In the genomic region with DNA sequence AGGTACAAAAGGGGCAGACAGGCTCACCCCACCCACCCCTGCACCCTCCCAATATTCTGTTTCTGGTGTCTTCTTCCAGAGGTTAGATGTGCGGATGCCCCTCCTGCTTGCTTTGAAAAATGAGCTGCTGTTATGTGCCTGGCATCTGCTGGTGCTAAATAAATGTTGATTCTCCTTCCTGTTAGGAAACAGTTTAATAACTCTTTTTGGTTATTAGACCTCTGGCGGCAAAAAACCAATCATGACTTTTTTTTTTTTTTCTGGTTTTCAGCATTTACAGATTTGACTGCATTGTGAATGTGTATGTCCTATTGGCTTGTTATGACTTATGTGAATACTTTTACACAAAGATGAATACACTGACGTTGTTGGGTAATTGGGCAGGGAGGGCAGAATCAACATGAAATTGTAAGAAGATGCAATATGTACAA, we compare ENCODE assay signal across 8 cellular contexts. TPM values are rescaled to one million over a fixed set of nuclear protein-coding genes. Genes with fewer than 3 reads are reported as not detected.
DNase-seq lines count a peak whose midpoint lies in the region; ATAC-seq, FAIRE-seq and TF ChIP-seq lines count a peak whose summit lies in the region.

No MANE protein-coding gene starts in this region.

- H3K9me2 ChIP-seq in GM23248 (ENCODE audit: insufficient read depth): no peaks in the 10 kb centered on the region

- FAIRE-seq in endothelial cell of umbilical vein (lab: Jason Lieb, UNC) (no peak), pancreas (lab: Jason Lieb, UNC) (no peak)

- H3K4me1 ChIP-seq in GM23248 (ENCODE audit: insufficient read depth) (peaks cover 22% of the 10 kb centered on the region), SJCRH30 (peaks cover 17% of the 10 kb centered on the region), endothelial cell of umbilical vein (ENCODE audit: control insufficient read depth, extremely low read depth, insufficient read depth, low read length) (peaks cover 25% of the 10 kb centered on the region), pancreas (peaks cover 0 to 11% (median 0%) of the 10 kb centered on the region in 3 donors)

- 7 to 9% methylated on average over 3 of the region's 3 CpGs for WGBS in GM23248 (ENCODE audit: low coverage in 1 of 2, low lambda C conversion rate in 2 of 2, missing lambda C conversion rate in 2 of 2), 2 experiments
- 47 to 55% methylated on average over 3 of the region's 3 CpGs for WGBS in pancreas, 2 donors

- ATAC-seq in pancreas (no peak), HG03039 (IDR thresholded peaks at IDR 0.05; ENCODE audit: unreplicated experiment) (no peak), HG03280 (IDR thresholded peaks at IDR 0.05; ENCODE audit: unreplicated experiment) (no peak)

- H3K27ac ChIP-seq in GM23248 (peak overlapping the region; percentile 65), SJCRH30 (no peak overlapping the region), endothelial cell of umbilical vein (ENCODE audit: insufficient read depth, low read depth, low read length) (peak overlapping the region; percentile 64), pancreas (peak overlapping the region in 2 of 4 donors; percentile 87 to 91)

- H3K9me3 ChIP-seq in GM23248 (ENCODE audit: low read depth) (no peaks in the 10 kb centered on the region), SJCRH30 (replicated peaks) (no peaks in the 10 kb centered on the region), endothelial cell of umbilical vein (replicated peaks; ENCODE audit: control insufficient read depth, insufficient read depth, low read length) (no peaks in the 10 kb centered on the region), pancreas (no peaks in the 10 kb centered on the region)

- H2AFZ ChIP-seq in GM23248 (peak overlapping the region; percentile 77), endothelial cell of umbilical vein (ENCODE audit: low read depth, low read length) (no peak overlapping the region)

- H3K4me3 ChIP-seq in GM23248 (peak overlapping the region; percentile 92), SJCRH30 (peak overlapping the region; percentile 82), endothelial cell of umbilical vein (replicated peaks in 1 of 3; ENCODE audit: insufficient read depth in 1 of 3, low read depth in 1 of 3, low read length in 3 of 3) (peak overlapping the region; percentile 60 to 98 (median 95)), pancreas (peak overlapping the region in 3 of 4 donors; percentile 65 to 89 (median 71))

- H3K36me3 ChIP-seq in GM23248 (ENCODE audit: low read depth): no peaks in the 10 kb centered on the region
- no peaks in the 10 kb centered on the region for H3K36me3 ChIP-seq in SJCRH30
- no peaks in the 10 kb centered on the region for H3K36me3 ChIP-seq in endothelial cell of umbilical vein (ENCODE audit: control insufficient read depth in 2 of 2, extremely low read depth in 1 of 2, insufficient read depth in 2 of 2, low read length in 2 of 2)
- H3K36me3 ChIP-seq in pancreas: no peaks in the 10 kb centered on the region

- POLR2A ChIA-PET in endothelial cell of umbilical vein (lab: Charles Lee): no interaction called here

- H3K9ac ChIP-seq in GM23248 (peak overlapping the region; percentile 83), endothelial cell of umbilical vein (replicated peaks; ENCODE audit: extremely low read depth, insufficient read depth, low read length) (peak overlapping the region; percentile 90)

- H3F3A ChIP-seq in GM23248 (ENCODE audit: insufficient read depth): peaks cover 35% of the 10 kb centered on the region

- in situ Hi-C loops in GM23248 (cut with MboI): no loop called here

- H3K9me1 ChIP-seq in endothelial cell of umbilical vein (replicated peaks; ENCODE audit: control insufficient read depth, extremely low read depth, insufficient read depth, low read length): no peaks in the 10 kb centered on the region

- peak overlapping the region; percentile 78 for H3K4me2 ChIP-seq in GM23248 (ENCODE audit: unreplicated experiment)
- peak overlapping the region; percentile 95 for H3K4me2 ChIP-seq in endothelial cell of umbilical vein (ENCODE audit: insufficient read depth, low read length)

- H3K27me3 ChIP-seq in GM23248 (replicated peaks; ENCODE audit: insufficient read depth) (no peaks in the 10 kb centered on the region), SJCRH30 (no peaks in the 10 kb centered on the region), endothelial cell of umbilical vein (ENCODE audit: control insufficient read depth in 2 of 2, insufficient read depth in 2 of 2, low read length in 2 of 2) (no peaks in the 10 kb centered on the region), pancreas (no peaks in the 10 kb centered on the region)

- TF ChIP-seq POLR2A in endothelial cell of umbilical vein (IDR thresholded peaks at IDR 0.05; ENCODE audit: low read depth, low read length): no peak

- BruUV-seq in endothelial cell of umbilical vein (replicated peaks; lab: Mats Ljungman, UMichigan): no TSS peak

- H4K20me1 ChIP-seq in GM23248 (ENCODE audit: insufficient read depth): no peaks in the 10 kb centered on the region
- no peaks in the 10 kb centered on the region for H4K20me1 ChIP-seq in endothelial cell of umbilical vein (replicated peaks; ENCODE audit: control insufficient read depth, extremely low read depth, insufficient read depth, low read length)

- dilution Hi-C loops in endothelial cell of umbilical vein (cut with MboI; ENCODE audit: extremely low pct_ligation_motif_present, low sequenced_read_pairs): no loop called here

- TF ChIP-seq CTCF in endothelial cell of umbilical vein (IDR thresholded peaks at IDR 0.05; ENCODE audit: extremely low read depth in 1 of 2, insufficient read depth in 1 of 2, low read depth in 1 of 2, low read length in 2 of 2) (no peak), pancreas (IDR thresholded peaks at IDR 0.05) (no peak)

- DNase-seq in GM23248 (peak; percentile 49), SJCRH30 (no peak), endothelial cell of umbilical vein (ENCODE audit: low read depth, low spot score) (peak; percentile 49), pancreas (no peak), NCI-H2029 (lab: John Stamatoyannopoulos, UW) (no peak), DMS153 treated with DMSO at 0.1 percent for 48 hours (lab: John Stamatoyannopoulos, UW; ENCODE audit: unreplicated experiment) (no peak)

- H3K79me2 ChIP-seq in GM23248 (ENCODE audit: insufficient read depth): peaks cover 48% of the 10 kb centered on the region
- H3K79me2 ChIP-seq in endothelial cell of umbilical vein (ENCODE audit: control insufficient read depth, insufficient read depth, low read length): peaks cover 36% of the 10 kb centered on the region

- CTCF ChIA-PET in endothelial cell of umbilical vein (lab: Charles Lee): interaction anchor here (0.7 to 3.6 kb wide), 6 partner anchors 16 to 141 kb away, joined by 3 to 20 read pairs (median 4); no protein-coding TSS in a partner anchor

- intact Hi-C loops in endothelial cell of umbilical vein (cut with micrococcal nuclease): loop anchor here (5.0 to 10.0 kb wide), 3 partner anchors 41 to 291 kb away; no protein-coding TSS in a partner anchor
- intact Hi-C loops in pancreas (cut with DNase I): no loop called here

TF ChIP-seq in endothelial cell of umbilical vein, 7 proteins besides CTCF, POLR2A, EP300 and RAD21:
- TF ChIP-seq FOS (IDR thresholded peaks at IDR 0.05; ENCODE audit: borderline replicate concordance, insufficient read depth, low read length) (no peak), JUN (IDR thresholded peaks at IDR 0.05; ENCODE audit: borderline replicate concordance, insufficient read depth, insufficient read length, low read depth) (no peak), POLR2AphosphoS5 (IDR thresholded peaks at IDR 0.05; ENCODE audit: insufficient read depth, low read depth, low read length) (no peak), EZH2 (IDR thresholded peaks at IDR 0.05; ENCODE audit: borderline replicate concordance, low read depth, low read length, severe bottlenecking) (no peak), GATA2 (IDR thresholded peaks at IDR 0.05; ENCODE audit: insufficient read depth, insufficient read length, low read depth, low read length) (no peak), MYC (IDR thresholded peaks at IDR 0.05; ENCODE audit: low read depth, low read length) (no peak)
- TF ChIP-seq, protein P1, sequence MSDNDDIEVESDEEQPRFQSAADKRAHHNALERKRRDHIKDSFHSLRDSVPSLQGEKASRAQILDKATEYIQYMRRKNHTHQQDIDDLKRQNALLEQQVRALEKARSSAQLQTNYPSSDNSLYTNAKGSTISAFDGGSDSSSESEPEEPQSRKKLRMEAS (IDR thresholded peaks at IDR 0.05; ENCODE audit: insufficient read depth, insufficient read length): no peak

RNA-seq across cellular contexts. Expression of a gene that starts 13.6 kb away (rescaled TPM):
- total RNA-seq in GM23248 (2014; rRNA removed; shearing (Covaris generic)): not detected in 2 replicates
- 0.30 TPM in 1 of 2 replicates, not detected in the other for polyA plus RNA-seq in GM23248 (2016; fragmentation: Nextera tagmentation; extraction: Ambion mirVana)
- total RNA-seq in SJCRH30 (2014; rRNA removed; shearing (Covaris generic)): not detected in 2 replicates
- total RNA-seq in endothelial cell of umbilical vein: 1.00 and 2.7 TPM in 2 replicates
- polyA plus RNA-seq in endothelial cell of umbilical vein: 0.33 and 0.39 TPM in 2 replicates
- 0.86 and 1.4 TPM in 2 replicates for polyA plus RNA-seq in endothelial cell of umbilical vein (2011; cell fraction: cytosol; rRNA removed)
- 0.38 and 0.91 TPM in 2 replicates for polyA plus RNA-seq in endothelial cell of umbilical vein (2011; cell fraction: nucleus; rRNA removed)
- 7.6 and 11.1 TPM in 2 replicates for polyA plus RNA-seq in endothelial cell of umbilical vein (2012)
- 0.45 TPM in 1 of 2 replicates, not detected in the other for polyA minus RNA-seq in endothelial cell of umbilical vein
- 4.4 TPM for polyA minus RNA-seq in endothelial cell of umbilical vein (2011; cell fraction: cytosol; rRNA and poly(A)+ RNA removed)
- polyA minus RNA-seq in endothelial cell of umbilical vein (2011; cell fraction: nucleus; rRNA and poly(A)+ RNA removed): 1.3 and 2.4 TPM in 2 replicates
- 1 to 10 TPM in 1 of 6 donors, under 1 TPM in 5; 0.08 to 1.8 (median 0.53) TPM for total RNA-seq in pancreas
- under 1 TPM; 0.49 to 0.57 TPM for polyA plus RNA-seq in pancreas

RNA-seq across cellular contexts. Expression of a gene that starts 16.2 kb away (rescaled TPM):
- total RNA-seq in GM23248 (2014; rRNA removed; shearing (Covaris generic)): 43.3 and 49.4 TPM in 2 replicates
- polyA plus RNA-seq in GM23248 (2016; fragmentation: Nextera tagmentation; extraction: Ambion mirVana): 27.0 and 28.3 TPM in 2 replicates
- 43.0 and 50.3 TPM in 2 replicates for total RNA-seq in SJCRH30 (2014; rRNA removed; shearing (Covaris generic))
- total RNA-seq in endothelial cell of umbilical vein: 54.6 and 64.2 TPM in 2 replicates
- 23.0 and 32.2 TPM in 2 replicates for polyA plus RNA-seq in endothelial cell of umbilical vein
- polyA plus RNA-seq in endothelial cell of umbilical vein (2011; cell fraction: cytosol; rRNA removed): 35.1 and 36.5 TPM in 2 replicates
- polyA plus RNA-seq in endothelial cell of umbilical vein (2011; cell fraction: nucleus; rRNA removed): 22.9 and 29.4 TPM in 2 replicates
- polyA plus RNA-seq in endothelial cell of umbilical vein (2012): 60.8 and 76.7 TPM in 2 replicates
- 78.6 and 84.3 TPM in 2 replicates for polyA minus RNA-seq in endothelial cell of umbilical vein
- 30.1 TPM for polyA minus RNA-seq in endothelial cell of umbilical vein (2011; cell fraction: cytosol; rRNA and poly(A)+ RNA removed)
- polyA minus RNA-seq in endothelial cell of umbilical vein (2011; cell fraction: nucleus; rRNA and poly(A)+ RNA removed): 27.9 and 36.6 TPM in 2 replicates
- total RNA-seq in pancreas: 10 to 100 TPM in 3 of 6 donors, 1 to 10 TPM in 3; 8.1 to 34.6 (median 10.1) TPM
- 1 to 10 TPM; 5.3 to 7.2 TPM for polyA plus RNA-seq in pancreas

Comparison
In these comparisons a context has a peak if more than half of its experiments do, and no peak if none do; other contexts are left out.
1. DNase-seq: peak in GM23248 (single experiment) and endothelial cell of umbilical vein (single experiment); none in SJCRH30 (0 of 2), pancreas (0 of 6), NCI-H2029 (single experiment) and DMS153 treated with DMSO at 0.1 percent for 48 hours (single experiment).
2. Peak in every context shown above with its lines, with median percentiles within 50 percentile points of each other: H3K4me3 ChIP-seq.